ENCODE assay signal across 16 cellular contexts in genomic region chr4:25818293-25819240, GRCh38. TPM values are rescaled to one million over a fixed set of nuclear protein-coding genes. Genes with fewer than 3 reads are reported as not detected.
DNase-seq lines count a peak whose midpoint lies in the region; ATAC-seq and TF ChIP-seq lines count a peak whose summit lies in the region.
"Had no signal": no experiment of that assay in that cellular context is flagged by ENCODE, and none has a peak within 500 bp of the region (broad histone marks: within the 10 kb centered on the region; RNA-seq: fewer than 3 reads in every experiment).

No MANE protein-coding gene starts in this region.

- peaks cover 6 to 13% of the 10 kb centered on the region in 2 donors for H3K4me1 Mint-ChIP-seq in stimulated activated naive B cell treated with anti-CD40 and anti-IgM and Interleukin-4, amounts not matched to agents 10 μg/mL and 1 μg/mL and 100 μg/mL, for 72 hours
- H3K4me1 Mint-ChIP-seq in Calu3 (ENCODE audit: low read depth, unreplicated experiment) = peaks cover 16% of the 10 kb centered on the region

- H3K27me3 ChIP-seq in heart left ventricle (no peaks in the 10 kb centered on the region), dorsolateral prefrontal cortex (no peaks in the 10 kb centered on the region)
- H3K27me3 ChIP-seq: gastrocnemius medialis, SJCRH30 had no signal

- peak; percentile 21 for ATAC-seq in left ventricle myocardium superior
- ATAC-seq in heart left ventricle = no peak
- peak; percentile 10 to 46 for ATAC-seq in stimulated activated naive B cell treated with anti-CD40 and anti-IgM and Interleukin-4, amounts not matched to agents 10 μg/mL and 1 μg/mL and 100 μg/mL, for 72 hours (replicated peaks)
- no peak for ATAC-seq in GM19452 (IDR thresholded peaks at IDR 0.05; ENCODE audit: unreplicated experiment)
- ATAC-seq: gastrocnemius medialis had no signal

- H3K9me3 ChIP-seq in heart left ventricle = no peaks in the 10 kb centered on the region
- H3K9me3 ChIP-seq: gastrocnemius medialis, SJCRH30 had no signal

- no TSS peak for BruUV-seq in Calu3 (replicated peaks; lab: Mats Ljungman, UMichigan)

- peaks cover 0 to 11% (median 8%) of the 10 kb centered on the region in 12 donors for H3K4me1 ChIP-seq in heart left ventricle

- intact Hi-C loops in left ventricle myocardium superior (cut with micrococcal nuclease) (no loop called here), heart left ventricle (cut with DNase I) (no loop called here), dorsolateral prefrontal cortex (cut with DNase I) (loop anchor here in 1 of 2 donors (5.0 kb wide), 1 partner anchor 139 kb away; no protein-coding TSS in a partner anchor), Calu3 (cut with micrococcal nuclease; ENCODE audit: unreplicated experiment) (no loop called here)

- DNase-seq in left ventricle myocardium superior (no peak), heart left ventricle (no peak), NCI-H446 (lab: John Stamatoyannopoulos, UW) (peak; percentile 5 to 63), dorsolateral prefrontal cortex (peak in 2 of 10 donors; percentile 30 to 58), Calu3 (no peak), DMS79 (lab: John Stamatoyannopoulos, UW) (no peak)
- no peak for DNase-seq in stimulated activated naive B cell treated with anti-CD40 and anti-IgM and Interleukin-4, amounts not matched to agents 10 μg/mL and 1 μg/mL and 100 μg/mL, for 72 hours
- DNase-seq: activated CD4-positive, alpha-beta memory T cell treated with anti-CD3 and anti-CD28 coated beads for 36 hours; effector memory CD4-positive, alpha-beta T cell; gastrocnemius medialis; mesendoderm; MV-4-11; SJCRH30; stimulated activated CD4-positive, alpha-beta T cell treated with anti-CD3 and anti-CD28 coated beads, Interleukin-4, amount 100 ng/mL, for 4 hours had no signal

- peaks cover 47 to 61% of the 10 kb centered on the region in 2 donors for H3K36me3 Mint-ChIP-seq in stimulated activated naive B cell treated with anti-CD40 and anti-IgM and Interleukin-4, amounts not matched to agents 10 μg/mL and 1 μg/mL and 100 μg/mL, for 72 hours
- peaks cover 44% of the 10 kb centered on the region for H3K36me3 Mint-ChIP-seq in Calu3 (ENCODE audit: insufficient read depth, unreplicated experiment)

- H3K27me3 Mint-ChIP-seq in stimulated activated naive B cell treated with anti-CD40 and anti-IgM and Interleukin-4, amounts not matched to agents 10 μg/mL and 1 μg/mL and 100 μg/mL, for 72 hours = no peaks in the 10 kb centered on the region
- no peaks in the 10 kb centered on the region for H3K27me3 Mint-ChIP-seq in Calu3 (ENCODE audit: unreplicated experiment)
- H3K27me3 Mint-ChIP-seq: activated CD4-positive, alpha-beta memory T cell treated with anti-CD3 and anti-CD28 coated beads for 36 hours had no signal

- H3K36me3 ChIP-seq in heart left ventricle = peaks cover 0 to 41% (median 0%) of the 10 kb centered on the region in 9 donors
- H3K36me3 ChIP-seq: gastrocnemius medialis had no signal

- TF ChIP-seq POLR2A in heart left ventricle (IDR thresholded peaks at IDR 0.05) = no peak

- H3K9me3 Mint-ChIP-seq in stimulated activated naive B cell treated with anti-CD40 and anti-IgM and Interleukin-4, amounts not matched to agents 10 μg/mL and 1 μg/mL and 100 μg/mL, for 72 hours = no peaks in the 10 kb centered on the region
- no peaks in the 10 kb centered on the region for H3K9me3 Mint-ChIP-seq in Calu3 (ENCODE audit: low read depth, unreplicated experiment)
- H3K9me3 Mint-ChIP-seq: activated CD4-positive, alpha-beta memory T cell treated with anti-CD3 and anti-CD28 coated beads for 36 hours; activated T-helper 1 cell treated with anti-CD3 and anti-CD28 coated beads, Interleukin-12 subunit alpha, Interleukin-12 subunit beta, Interleukin-2, Interleukin-4 antibody, amounts not matched to agents 30 ng/mL and 10 ng/mL and 1 ng/mL, durations not matched to agents 14 hours and 24 hours and 36 hours had no signal

- no peak overlapping the region for H3K4me3 ChIP-seq in heart left ventricle
- no peak overlapping the region for H3K4me3 ChIP-seq in dorsolateral prefrontal cortex
- H3K4me3 ChIP-seq: gastrocnemius medialis, SJCRH30 had no signal

- H3K27ac Mint-ChIP-seq in stimulated activated naive B cell treated with anti-CD40 and anti-IgM and Interleukin-4, amounts not matched to agents 10 μg/mL and 1 μg/mL and 100 μg/mL, for 72 hours = peak overlapping the region; percentile 69
- H3K27ac Mint-ChIP-seq in Calu3 (ENCODE audit: unreplicated experiment) = no peak overlapping the region
- H3K27ac Mint-ChIP-seq: activated CD4-positive, alpha-beta memory T cell treated with anti-CD3 and anti-CD28 coated beads for 36 hours; activated T-helper 1 cell treated with anti-CD3 and anti-CD28 coated beads, Interleukin-12 subunit alpha, Interleukin-12 subunit beta, Interleukin-2, Interleukin-4 antibody, amounts not matched to agents 30 ng/mL and 10 ng/mL and 1 ng/mL, durations not matched to agents 14 hours and 24 hours and 36 hours had no signal

- 74 to 85% (median 81%) methylated on average over 6 of the region's 6 CpGs for WGBS in heart left ventricle, 4 donors

- no peak overlapping the region for H3K27ac ChIP-seq in heart left ventricle
- H3K27ac ChIP-seq in dorsolateral prefrontal cortex = peak overlapping the region in 41 of 59 donors; percentile 4 to 76 (median 58)
- H3K27ac ChIP-seq: gastrocnemius medialis, SJCRH30 had no signal

- H3K4me3 Mint-ChIP-seq in stimulated activated naive B cell treated with anti-CD40 and anti-IgM and Interleukin-4, amounts not matched to agents 10 μg/mL and 1 μg/mL and 100 μg/mL, for 72 hours = no peak overlapping the region
- no peak overlapping the region for H3K4me3 Mint-ChIP-seq in Calu3 (ENCODE audit: low read depth, unreplicated experiment)
- H3K4me3 Mint-ChIP-seq: activated CD4-positive, alpha-beta memory T cell treated with anti-CD3 and anti-CD28 coated beads for 36 hours; activated T-helper 1 cell treated with anti-CD3 and anti-CD28 coated beads, Interleukin-12 subunit alpha, Interleukin-12 subunit beta, Interleukin-2, Interleukin-4 antibody, amounts not matched to agents 30 ng/mL and 10 ng/mL and 1 ng/mL, durations not matched to agents 14 hours and 24 hours and 36 hours had no signal

- TF ChIP-seq CTCF in heart left ventricle (IDR thresholded peaks at IDR 0.05) (no peak), dorsolateral prefrontal cortex (IDR thresholded peaks at IDR 0.05 in 54 of 56, conservative IDR thresholded peaks at IDR 0.05 in 2 of 56; ENCODE audit: low read depth in 1 of 56, partially characterized antibody in 56 of 56) (no peak), Calu3 (IDR thresholded peaks at IDR 0.05; ENCODE audit: unreplicated experiment) (no peak)

- CTCF ChIA-PET in Calu3 (lab: Charles Lee) = no interaction called here

RNA-seq across cellular contexts. Expression of gene SEL1L3, which starts 44.2 kb away (rescaled TPM):
- 2.8 TPM for total RNA-seq in left ventricle myocardium superior
- 10 to 100 TPM in 2 of 9 donors, 1 to 10 TPM in 7; 2.1 to 20.7 (median 3.6) TPM for total RNA-seq in heart left ventricle
- 1 to 10 TPM; 1.1 to 2.9 TPM for polyA plus RNA-seq in heart left ventricle
- total RNA-seq in dorsolateral prefrontal cortex = 10 to 100 TPM in 119 of 120 experiments, 1 to 10 TPM in 1; 7.0 to 41.8 (median 19.4) TPM
- 116 and 120 TPM in 2 replicates for total RNA-seq in Calu3 (2022)

Comparison
In these comparisons a context has a peak if more than half of its experiments do, and no peak if none do; other contexts are left out.
1. ATAC-seq: peak in left ventricle myocardium superior (single experiment) and stimulated activated naive B cell treated with anti-CD40 and anti-IgM and Interleukin-4, amounts not matched to agents 10 μg/mL and 1 μg/mL and 100 μg/mL, for 72 hours (2 of 2); none in heart left ventricle (0 of 4) and GM19452 (single experiment).
2. DNase-seq: peak in NCI-H446 (2 of 2); none in left ventricle myocardium superior (single experiment), heart left ventricle (0 of 5), stimulated activated naive B cell treated with anti-CD40 and anti-IgM and Interleukin-4, amounts not matched to agents 10 μg/mL and 1 μg/mL and 100 μg/mL, for 72 hours (single experiment), Calu3 (single experiment) and DMS79 (single experiment).
3. H3K27ac ChIP-seq: peak in dorsolateral prefrontal cortex (41 of 59); none in heart left ventricle (0 of 12).